In the genomic region with DNA sequence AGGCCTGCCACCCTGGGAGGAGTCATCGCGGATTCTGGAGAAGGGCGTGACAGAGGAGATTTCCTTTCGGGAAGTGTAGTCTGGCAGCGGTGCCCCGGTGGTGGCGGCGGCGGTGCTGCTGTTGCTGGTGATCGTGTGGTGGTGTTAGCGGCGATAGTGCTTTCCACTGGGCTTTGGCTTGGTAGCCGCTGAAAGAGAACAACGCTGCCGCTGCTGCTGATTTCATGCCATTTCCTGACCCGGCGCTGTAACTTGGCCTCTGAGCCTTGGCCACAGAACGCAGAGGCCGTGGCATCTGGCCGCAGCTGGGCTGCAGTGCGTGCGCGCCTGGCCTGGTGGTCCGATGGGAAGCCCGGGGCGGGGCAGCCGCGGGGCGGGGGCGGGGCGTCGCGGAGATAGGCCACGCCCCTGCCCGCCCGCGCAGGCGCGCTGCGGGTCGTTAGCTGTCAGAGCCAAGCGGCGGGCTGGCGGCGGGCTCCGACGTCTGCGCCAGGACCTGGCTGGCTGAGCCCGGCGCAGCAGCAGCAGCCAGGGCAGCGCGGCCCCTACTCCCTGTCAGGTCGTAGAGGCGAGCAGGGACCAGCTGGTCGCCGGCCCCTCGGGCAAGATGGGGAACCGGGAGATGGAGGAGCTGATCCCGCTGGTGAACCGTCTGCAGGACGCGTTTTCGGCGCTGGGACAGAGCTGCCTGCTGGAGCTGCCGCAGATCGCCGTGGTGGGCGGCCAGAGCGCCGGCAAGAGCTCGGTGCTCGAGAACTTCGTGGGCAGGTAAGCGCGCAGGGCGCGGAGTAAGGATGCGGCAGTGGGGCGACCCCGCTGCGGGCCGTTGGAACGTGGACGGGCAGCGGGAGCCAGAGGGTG, we compare ENCODE assay signal across 9 cellular contexts. TPM values are rescaled to one million over a fixed set of nuclear protein-coding genes. Genes with fewer than 3 reads are reported as not detected.
DNase-seq lines count a peak whose midpoint lies in the region; ATAC-seq, FAIRE-seq and TF ChIP-seq lines count a peak whose summit lies in the region.
"Had no signal": no experiment of that assay in that cellular context is flagged by ENCODE, and none has a peak within 500 bp of the region (broad histone marks: within the 10 kb centered on the region; RNA-seq: fewer than 3 reads in every experiment).

TSS of gene DNM3 (plus strand) at position 449 of the 861 bp plus-strand sequence. CDS start at position 608, 159 bp downstream.

- H3K4me1 Mint-ChIP-seq in nephron progenitor cell, result peaks cover 16% of the 10 kb centered on the region

- peaks cover 55% of the 10 kb centered on the region for H3K27me3 Mint-ChIP-seq in nephron progenitor cell (ENCODE audit: low read depth, poor library complexity)

- H3K36me3 Mint-ChIP-seq in nephron progenitor cell (ENCODE audit: low read depth), result no peaks in the 10 kb centered on the region

- H3K36me3 ChIP-seq in Panc1 (ENCODE audit: control insufficient read depth, insufficient read depth, low read length), result no peaks in the 10 kb centered on the region

- no peak within 1 kb of the TSS for H3K27ac ChIP-seq in Panc1 (ENCODE audit: low read length)

- no peak for TF ChIP-seq CTCF in Panc1 (IDR thresholded peaks at IDR 0.05)
- no peak for TF ChIP-seq CTCF in fibroblast of villous mesenchyme (IDR thresholded peaks at IDR 0.05; ENCODE audit: insufficient read depth, low read depth, low read length)
- TF ChIP-seq CTCF in nephron progenitor cell (IDR thresholded peaks at IDR 0.05), result no peak

- no peaks in the 10 kb centered on the region for H3K4me1 ChIP-seq in Panc1 (ENCODE audit: control insufficient read depth, insufficient read depth, low read length)

- H3K4me3 ChIP-seq in Panc1 (ENCODE audit: low read depth in 2 of 2, low read length in 2 of 2) (peak within 1 kb of the TSS; percentile 33 to 36), fibroblast of villous mesenchyme (ENCODE audit: low read depth, low read length) (peak within 1 kb of the TSS; percentile 60)

- CTCF ChIA-PET in Panc1 (lab: Charles Lee), result no interaction called here

- no peaks in the 10 kb centered on the region for H3K9me3 ChIP-seq in Panc1 (ENCODE audit: control insufficient read depth, insufficient read depth, low read depth, low read length)

- POLR2A ChIA-PET in Panc1 (lab: Charles Lee), result no interaction called here

- peaks cover 8% of the 10 kb centered on the region; the same call in 1 of the 2 replicates for H3K27me3 ChIP-seq in Panc1 (ENCODE audit: control insufficient read depth, insufficient read depth, low read length)

- in situ Hi-C loops in Panc1 (cut with HindIII; ENCODE audit: low pct_unique_long_range_greater_than_20kb, low sequenced_read_pairs), result no loop called here

- no TSS peak for BruUV-seq in Panc1 (replicated peaks; lab: Mats Ljungman, UMichigan)

- DNase-seq in COLO668 (lab: John Stamatoyannopoulos, UW; ENCODE audit: unreplicated experiment) (peak; percentile 88), HTR-8/SVneo (ENCODE audit: insufficient read length, low spot score) (peak; percentile 84), Panc1 (ENCODE audit: low read depth, low spot score) (no peak), activated gamma-delta T cell (lab: John Stamatoyannopoulos, UW) (peak; percentile 70), fibroblast of villous mesenchyme (ENCODE audit: low read depth) (peak; percentile 83), nephron progenitor cell (peak; percentile 88)
- DNase-seq in stimulated activated naive CD4-positive, alpha-beta T cell treated with Interleukin-2 at 50 U/mL for 16 hours (lab: John Stamatoyannopoulos, UW), result peak; percentile 66

- ATAC-seq in GM21367 (IDR thresholded peaks at IDR 0.05; ENCODE audit: unreplicated experiment) (peak; percentile 87), Panc1 (peak; percentile 74)

- H3K9me3 Mint-ChIP-seq in nephron progenitor cell, result peaks cover 3% of the 10 kb centered on the region

- no peak within 1 kb of the TSS for H3K27ac Mint-ChIP-seq in nephron progenitor cell

- FAIRE-seq in HTR-8/SVneo (lab: Jason Lieb, UNC), result peak; percentile 46
- FAIRE-seq: colon had no signal

- peak within 1 kb of the TSS; percentile 90 for H3K4me3 Mint-ChIP-seq in nephron progenitor cell

- intact Hi-C loops in Panc1 (cut with micrococcal nuclease; ENCODE audit: unreplicated experiment), result no loop called here

RNA-seq across cellular contexts. Expression of gene DNM3, which starts in this region (rescaled TPM):
- 0.46 TPM for total RNA-seq in Panc1 (2021; ENCODE audit: unreplicated experiment)
- 0.10 TPM for polyA plus RNA-seq in Panc1 (2012; ENCODE audit: insufficient read length)
- 1.9 and 2.2 TPM in 2 replicates for total RNA-seq in fibroblast of villous mesenchyme

Comparison
In these comparisons a context has a peak if more than half of its experiments do, and no peak if none do; other contexts are left out.
1. Peak in ATAC-seq and H3K4me3 ChIP-seq in Panc1; RNA of the gene not detected or under 1 TPM.